ENCODE assay signal across 8 cellular contexts in genomic region chrX:150587585-150588503, GRCh38. TPM values are rescaled to one million over a fixed set of nuclear protein-coding genes. Genes with fewer than 3 reads are reported as not detected.
DNase-seq lines count a peak whose midpoint lies in the region; ATAC-seq, FAIRE-seq and TF ChIP-seq lines count a peak whose summit lies in the region.

No MANE protein-coding gene starts in this region.

- no peak overlapping the region for H2BK15ac ChIP-seq in H1 (ENCODE audit: low read length)

- no peaks in the 10 kb centered on the region for H3K36me3 ChIP-seq in H1 (ENCODE audit: control insufficient read depth in 2 of 4, insufficient read depth in 4 of 4, low read length in 3 of 4)
- H3K36me3 ChIP-seq in spleen = peaks cover 0 to 1% (median 0%) of the 10 kb centered on the region in 6 donors

- no peak overlapping the region for H3K9ac ChIP-seq in H1 (replicated peaks in 1 of 4; ENCODE audit: extremely low read depth in 1 of 4, low read depth in 3 of 4, low read length in 3 of 4)

- peak; percentile 76 for FAIRE-seq in GM19239 (lab: Jason Lieb, UNC)
- FAIRE-seq in H1 (lab: Jason Lieb, UNC) = peak; percentile 76

- no peak overlapping the region for H3K4me2 ChIP-seq in H1 (ENCODE audit: insufficient read depth in 1 of 2, low read depth in 2 of 2, low read length in 2 of 2)

- TF ChIP-seq POLR2A in H1 (IDR thresholded peaks at IDR 0.05; ENCODE audit: control extremely low read depth in 1 of 2, low read depth in 2 of 2, low read length in 2 of 2) (no peak), spleen (IDR thresholded peaks at IDR 0.05) (no peak)

- H3K23ac ChIP-seq in H1 (ENCODE audit: insufficient read length) = no peak overlapping the region

- no peak overlapping the region for H4K5ac ChIP-seq in H1 (ENCODE audit: insufficient read length, low read depth, low read length)

- TF ChIP-seq RAD21 in H1 (IDR thresholded peaks at IDR 0.05 in 1 of 2, conservative IDR thresholded peaks at IDR 0.05 in 1 of 2; ENCODE audit: low read depth in 2 of 2, low read length in 2 of 2) = peak; percentile 52 to 59

- no peak overlapping the region for H3K14ac ChIP-seq in H1 (ENCODE audit: insufficient read length)

- H2AFZ ChIP-seq in H1 (ENCODE audit: low read length) = no peak overlapping the region

- H3K79me1 ChIP-seq in H1 (ENCODE audit: low read depth, low read length) = no peaks in the 10 kb centered on the region

- POLR2A ChIA-PET in H1 (lab: Charles Lee; ENCODE audit: partially characterized antibody) = no interaction called here

- no peak overlapping the region for H4K91ac ChIP-seq in H1 (replicated peaks; ENCODE audit: insufficient read length, low read length)

- no peaks in the 10 kb centered on the region for H4K20me1 ChIP-seq in H1 (replicated peaks in 1 of 2; ENCODE audit: control insufficient read depth in 1 of 2, insufficient read depth in 2 of 2, low read length in 2 of 2)

- H3K4me3 ChIP-seq in WI38 (ENCODE audit: low read depth, low read length) = no peak overlapping the region
- H3K4me3 ChIP-seq in H1 (ENCODE audit: extremely low read depth in 1 of 4, insufficient read depth in 2 of 4, low read depth in 3 of 4, low read length in 4 of 4) = no peak overlapping the region
- H3K4me3 ChIP-seq in spleen = no peak overlapping the region

- H3K27me3 ChIP-seq in H1 (replicated peaks in 1 of 4; ENCODE audit: control insufficient read depth in 3 of 4, extremely low read depth in 1 of 4, insufficient read depth in 3 of 4, low read length in 3 of 4) (no peaks in the 10 kb centered on the region), spleen (replicated peaks in 1 of 7) (no peaks in the 10 kb centered on the region)

- in situ Hi-C loops in ACHN (cut with HindIII; ENCODE audit: low pct_ligation_motif_present, low pct_unique_long_range_greater_than_20kb, low sequenced_read_pairs) = no loop called here

- no peaks in the 10 kb centered on the region for H3K9me3 ChIP-seq in H1 (ENCODE audit: insufficient read depth in 2 of 2, low read depth in 1 of 2, low read length in 1 of 2)
- H3K9me3 ChIP-seq in spleen = no peaks in the 10 kb centered on the region

- intact Hi-C loops in spleen (cut with DNase I; ENCODE audit: low total_unique reads) = loop anchor here (10.0 kb wide), 1 partner anchor 83 kb away; no protein-coding TSS in a partner anchor

- no peak overlapping the region for H4K8ac ChIP-seq in H1 (ENCODE audit: extremely low read depth, insufficient read depth, low read length)

- CTCF ChIA-PET in H1 (lab: Charles Lee; ENCODE audit: partially characterized antibody) = interaction anchor here (0.5 to 2.2 kb wide), 21 partner anchors 8 to 154 kb away, joined by 3 to 15 read pairs (median 4); no protein-coding TSS in a partner anchor

- no peaks in the 10 kb centered on the region for H3K79me2 ChIP-seq in H1 (ENCODE audit: control insufficient read depth in 1 of 2, insufficient read depth in 2 of 2, low read length in 2 of 2)

- WGBS in H1 (ENCODE audit: extremely low coverage in 1 of 2, insufficient coverage in 1 of 2, insufficient read length in 1 of 2, insufficient replicate concordance in 2 of 2, low coverage in 1 of 2, low lambda C conversion rate in 2 of 2, missing lambda C conversion rate in 1 of 2), 2 experiments = 67% methylated on average over 8 of the region's 8 CpGs; no CpG with 5 or more reads in 1 of the 2 experiments
- 60 to 80% (median 71%) methylated on average over 8 of the region's 8 CpGs for WGBS in spleen, 5 donors

- H2AK5ac ChIP-seq in H1 (ENCODE audit: low read depth, low read length) = no peak overlapping the region

- H2BK120ac ChIP-seq in H1 (replicated peaks; ENCODE audit: low read depth, low read length) = no peak overlapping the region

- TF ChIP-seq CTCF in WI38 (IDR thresholded peaks at IDR 0.05; ENCODE audit: low read depth, low read length) (peak; percentile 54), H1 (IDR thresholded peaks at IDR 0.05; ENCODE audit: control extremely low read depth in 1 of 3, insufficient read depth in 1 of 3, low read depth in 1 of 3, low read length in 3 of 3) (peak in 2 of 3 experiments; percentile 38 to 41; a peak in 2 of 4 replicates), spleen (IDR thresholded peaks at IDR 0.05 in 8 of 11, conservative IDR thresholded peaks at IDR 0.05 in 3 of 11) (peak; percentile 16 to 76 (median 60))

- peak; percentile 10 for DNase-seq in ACHN
- no peak for DNase-seq in GM19239 (ENCODE audit: insufficient read length, low spot score)
- DNase-seq in H1 (ENCODE audit: low read depth in 1 of 2, low spot score in 2 of 2) = no peak
- DNase-seq in spleen = no peak
- DNase-seq in GF-D8 (lab: John Stamatoyannopoulos, UW) = no peak
- no peak for DNase-seq in NCI-H524 treated with DMSO at 0.1 percent for 48 hours (lab: John Stamatoyannopoulos, UW)

- no peak overlapping the region for H2BK12ac ChIP-seq in H1 (ENCODE audit: low read depth, low read length)

- H3K56ac ChIP-seq in H1 (replicated peaks; ENCODE audit: insufficient read length, low read depth, low read length) = no peak overlapping the region

- no peak overlapping the region for H2BK20ac ChIP-seq in H1 (ENCODE audit: low read length)

- no peak overlapping the region for H3K18ac ChIP-seq in H1 (ENCODE audit: extremely low read depth, low read length)

- no peak for TF ChIP-seq EP300 in H1 (IDR thresholded peaks at IDR 0.05; ENCODE audit: borderline replicate concordance in 1 of 2, low read depth in 2 of 2, low read length in 2 of 2)

- H3K4ac ChIP-seq in H1 (replicated peaks; ENCODE audit: insufficient read length, low read depth, low read length) = no peak overlapping the region

- H3K27ac ChIP-seq in H1 (ENCODE audit: low read depth, low read length) (no peak overlapping the region), spleen (no peak overlapping the region)

- ATAC-seq in GM18870 (IDR thresholded peaks at IDR 0.05; ENCODE audit: unreplicated experiment) = no peak

- no peaks in the 10 kb centered on the region for H3K23me2 ChIP-seq in H1 (ENCODE audit: low read depth, low read length)

- no peaks in the 10 kb centered on the region for H3K4me1 ChIP-seq in H1 (replicated peaks in 1 of 4; ENCODE audit: control insufficient read depth in 3 of 4, insufficient read depth in 4 of 4, low read length in 3 of 4)
- H3K4me1 ChIP-seq in spleen = no peaks in the 10 kb centered on the region

- no peak overlapping the region for H2BK5ac ChIP-seq in H1 (ENCODE audit: low read depth, low read length)

TF ChIP-seq in H1, 55 proteins besides CTCF, POLR2A, EP300 and RAD21 (continues in another document):
- TF ChIP-seq HDAC6 (IDR thresholded peaks at IDR 0.05; ENCODE audit: low read depth, low read length) (no peak), RBBP5 (IDR thresholded peaks at IDR 0.05; ENCODE audit: borderline replicate concordance, low read depth, low read length) (no peak), YY1 (IDR thresholded peaks at IDR 0.05; ENCODE audit: low read depth, low read length) (no peak), KDM5A (IDR thresholded peaks at IDR 0.05; ENCODE audit: low read length) (no peak), ZNF274 (IDR thresholded peaks at IDR 0.05; ENCODE audit: borderline replicate concordance, extremely low read depth, low read length) (no peak), CHD1 (IDR thresholded peaks at IDR 0.05; ENCODE audit: low read depth, low read length) (no peak), RNF2 (IDR thresholded peaks at IDR 0.05; ENCODE audit: borderline replicate concordance, low read depth, low read length, missing control alignments, poor library complexity, severe bottlenecking) (no peak)

RNA-seq across cellular contexts. Expression of gene MTM1, which starts 19.4 kb away (rescaled TPM):
- total RNA-seq in H1 (2021; fragmentation: NEBNext Ultra II Directional; extraction: Animal tissue kit (Norgen Biotek cat#: 25700)) = 8.4 and 9.5 TPM in 2 replicates
- polyA plus RNA-seq in H1 (2011; rRNA removed) (1.7 and 2.3 TPM in 2 replicates), spleen (1 to 10 TPM; 6.3 to 9.8 (median 7.0) TPM)
- polyA plus RNA-seq in H1 (2011; cell fraction: cytosol; rRNA removed) = 3.2 TPM
- 2.3 TPM for polyA plus RNA-seq in H1 (2011; cell fraction: nucleus; rRNA removed)
- 3.3 to 8.4 TPM (median 4.5 TPM) in 4 replicates for polyA plus RNA-seq in H1 (2012, experiment 1 of 2)
- polyA plus RNA-seq in H1 (2012, experiment 2 of 2) = 0.30 TPM
- polyA plus RNA-seq in H1 (2013, experiment 1 of 2) = 3.2 TPM
- 3.3 TPM for polyA plus RNA-seq in H1 (2013, experiment 2 of 2)
- polyA minus RNA-seq in H1 (2011; rRNA and poly(A)+ RNA removed) = 4.7 and 8.4 TPM in 2 replicates
- 1.4 TPM for polyA minus RNA-seq in H1 (2011; cell fraction: cytosol; rRNA and poly(A)+ RNA removed)
- polyA minus RNA-seq in H1 (2011; cell fraction: nucleus; rRNA and poly(A)+ RNA removed) = 7.0 TPM
- 10 to 100 TPM; 24.9 to 39.5 (median 27.1) TPM for total RNA-seq in spleen
